17 cellular contexts compared by ENCODE assay signal in genomic region chr5:121969660-121970295, GRCh38. TPM values are rescaled to one million over a fixed set of nuclear protein-coding genes. Genes with fewer than 3 reads are reported as not detected.
DNase-seq lines count a peak whose midpoint lies in the region; ATAC-seq, FAIRE-seq and TF ChIP-seq lines count a peak whose summit lies in the region.
"Had no signal": no experiment of that assay in that cellular context is flagged by ENCODE, and none has a peak within 500 bp of the region (broad histone marks: within the 10 kb centered on the region; RNA-seq: fewer than 3 reads in every experiment).

No MANE protein-coding gene starts in this region.

- H3K27ac Mint-ChIP-seq in stimulated activated effector memory CD8-positive, alpha-beta T cell treated with anti-CD3 and anti-CD28 coated beads, Interleukin-12 subunit alpha, Interleukin-12 subunit beta, amount 100 ng/mL, for 72 hours: peak overlapping the region; percentile 9
- H3K27ac Mint-ChIP-seq: activated CD8-positive, alpha-beta T cell treated with anti-CD3 and anti-CD28 coated beads, Interleukin-2, amount 10 ng/mL, durations not matched to agents 7 days and 5 days; activated naive CD4-positive, alpha-beta T cell treated with anti-CD3 and anti-CD28 coated beads, Interleukin-2, amount 10 ng/mL, durations not matched to agents 7 days and 5 days; CD4-positive, alpha-beta T cell; dendritic cell treated with granulocyte-macrophage colony-stimulating factor and Interleukin-4, amounts not matched to agents 40 ng/mL and 50 ng/mL, for 4 days; T-helper 1 cell treated with Interleukin-12 subunit alpha and Interleukin-12 subunit beta and Interleukin-4 antibody, amounts not matched to agents 30 μg/mL and 1 μg/mL, for 36 hours had no signal

- H3K36me3 Mint-ChIP-seq in stimulated activated effector memory CD8-positive, alpha-beta T cell treated with anti-CD3 and anti-CD28 coated beads, Interleukin-12 subunit alpha, Interleukin-12 subunit beta, amount 100 ng/mL, for 72 hours: no peaks in the 10 kb centered on the region

- H3K9me3 Mint-ChIP-seq in stimulated activated effector memory CD8-positive, alpha-beta T cell treated with anti-CD3 and anti-CD28 coated beads, Interleukin-12 subunit alpha, Interleukin-12 subunit beta, amount 100 ng/mL, for 72 hours: no peaks in the 10 kb centered on the region
- H3K9me3 Mint-ChIP-seq: CD4-positive, alpha-beta T cell; T-helper 1 cell treated with Interleukin-12 subunit alpha and Interleukin-12 subunit beta and Interleukin-4 antibody, amounts not matched to agents 30 μg/mL and 1 μg/mL, for 36 hours had no signal

- H3K4me1 ChIP-seq in foreskin keratinocyte: peaks cover 17% of the 10 kb centered on the region

- DNase-seq in H54 (ENCODE audit: insufficient read length, low spot score) (no peak), astrocyte of the hippocampus (ENCODE audit: low read depth, low spot score) (peak; percentile 76), foreskin keratinocyte (no peak), iPS-NIHi11 (ENCODE audit: low spot score) (no peak), posterior vena cava (ENCODE audit: low spot score) (no peak)
- DNase-seq in stimulated activated effector memory CD8-positive, alpha-beta T cell treated with anti-CD3 and anti-CD28 coated beads, Interleukin-12 subunit alpha, Interleukin-12 subunit beta, amount 100 ng/mL, for 72 hours (ENCODE audit: low spot score in 2 of 2): no peak
- no peak for DNase-seq in stimulated activated CD4-positive, alpha-beta T cell treated with anti-CD3 and anti-CD28 coated beads, Interleukin-15, amount 100 ng/mL, for 24 hours
- DNase-seq: activated CD8-positive, alpha-beta T cell treated with anti-CD3 and anti-CD28 coated beads, Interleukin-2, amount 10 ng/mL, durations not matched to agents 7 days and 5 days; activated naive CD4-positive, alpha-beta T cell treated with anti-CD3 and anti-CD28 coated beads, Interleukin-2, amount 10 ng/mL, durations not matched to agents 7 days and 5 days; CD4-positive, alpha-beta T cell; heart right ventricle; KG1; NCI-H2029; right cardiac atrium had no signal

- H3K27ac ChIP-seq in foreskin keratinocyte: peak overlapping the region; percentile 9

- H3K4me3 Mint-ChIP-seq in stimulated activated effector memory CD8-positive, alpha-beta T cell treated with anti-CD3 and anti-CD28 coated beads, Interleukin-12 subunit alpha, Interleukin-12 subunit beta, amount 100 ng/mL, for 72 hours: no peak overlapping the region
- H3K4me3 Mint-ChIP-seq: activated CD8-positive, alpha-beta T cell treated with anti-CD3 and anti-CD28 coated beads, Interleukin-2, amount 10 ng/mL, durations not matched to agents 7 days and 5 days; activated naive CD4-positive, alpha-beta T cell treated with anti-CD3 and anti-CD28 coated beads, Interleukin-2, amount 10 ng/mL, durations not matched to agents 7 days and 5 days; CD4-positive, alpha-beta T cell; dendritic cell treated with granulocyte-macrophage colony-stimulating factor and Interleukin-4, amounts not matched to agents 40 ng/mL and 50 ng/mL, for 4 days; T-helper 1 cell treated with Interleukin-12 subunit alpha and Interleukin-12 subunit beta and Interleukin-4 antibody, amounts not matched to agents 30 μg/mL and 1 μg/mL, for 36 hours had no signal

- TF ChIP-seq CTCF in foreskin keratinocyte (conservative IDR thresholded peaks at IDR 0.05): no peak

- ATAC-seq in foreskin keratinocyte: no peak
- no peak for ATAC-seq in stimulated activated effector memory CD8-positive, alpha-beta T cell treated with anti-CD3 and anti-CD28 coated beads, Interleukin-12 subunit alpha, Interleukin-12 subunit beta, amount 100 ng/mL, for 72 hours
- ATAC-seq in GM21529 (IDR thresholded peaks at IDR 0.05; ENCODE audit: unreplicated experiment): no peak
- ATAC-seq: activated CD8-positive, alpha-beta T cell treated with anti-CD3 and anti-CD28 coated beads, Interleukin-2, amount 10 ng/mL, durations not matched to agents 7 days and 5 days had no signal

- H3K27me3 ChIP-seq in foreskin keratinocyte: no peaks in the 10 kb centered on the region
- H3K27me3 ChIP-seq: heart right ventricle had no signal

- FAIRE-seq in H54 (lab: Jason Lieb, UNC): peak; percentile 76

- TF ChIP-seq POLR2A in H54 (IDR thresholded peaks at IDR 0.05; ENCODE audit: low read depth, low read length): no peak

- intact Hi-C loops in posterior vena cava (cut with DNase I): loop anchor here in 1 of 2 donors (10.0 kb wide), 1 partner anchor 105 kb away; the partner anchor contains the start of gene LOX

- H3K4me1 Mint-ChIP-seq in stimulated activated effector memory CD8-positive, alpha-beta T cell treated with anti-CD3 and anti-CD28 coated beads, Interleukin-12 subunit alpha, Interleukin-12 subunit beta, amount 100 ng/mL, for 72 hours: peaks cover 25% of the 10 kb centered on the region

RNA-seq across cellular contexts. Expression of gene SRFBP1, which starts 8.0 kb away (rescaled TPM):
- total RNA-seq in foreskin keratinocyte (16.3 and 18.2 TPM in 2 replicates), posterior vena cava (10 to 100 TPM; 11.0 to 13.4 TPM)
- 3.0 and 3.8 TPM in 2 replicates for polyA plus RNA-seq in foreskin keratinocyte
